ENCODE assay signal across 13 cellular contexts in the genomic region with DNA sequence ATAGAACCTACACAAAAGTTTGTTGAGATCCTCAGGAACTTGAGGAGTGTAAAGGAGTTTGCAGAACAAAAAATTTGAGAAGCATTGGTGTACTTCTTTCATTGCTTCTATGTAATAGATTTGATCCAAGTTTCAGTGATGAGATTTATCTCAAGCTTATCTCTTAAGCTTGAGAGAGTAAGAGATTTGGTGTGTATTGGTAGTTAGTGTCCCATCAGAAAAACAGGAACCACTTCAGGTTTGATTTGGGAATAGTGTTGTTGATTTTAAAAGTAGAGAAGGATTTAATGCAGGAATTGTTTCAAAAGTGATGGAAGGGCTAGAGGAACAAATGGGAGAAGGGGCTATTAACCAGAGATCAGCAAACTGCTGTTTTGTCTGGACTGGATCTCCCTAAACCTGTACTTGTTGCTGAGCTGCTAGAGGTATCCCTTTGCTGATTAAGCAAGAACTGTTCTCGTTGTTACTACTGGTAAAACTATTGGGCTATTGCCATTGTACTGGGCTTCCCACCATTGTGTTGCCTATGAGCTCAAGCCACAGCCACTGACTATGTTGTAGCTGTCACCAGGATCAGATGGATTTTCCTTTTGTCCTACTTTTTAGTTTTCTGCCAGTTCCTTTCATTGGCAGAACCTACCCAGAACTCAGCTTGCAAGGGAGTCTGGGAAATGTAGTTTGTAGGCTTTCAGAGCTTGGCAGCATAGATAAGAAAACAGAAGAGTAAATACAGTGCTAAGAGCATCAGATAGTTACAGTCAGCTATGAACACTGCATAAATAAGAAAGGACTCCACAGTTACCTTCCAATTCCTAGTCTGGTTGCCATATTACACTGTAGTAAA. TPM values are rescaled to one million over a fixed set of nuclear protein-coding genes. Genes with fewer than 3 reads are reported as not detected.
DNase-seq lines count a peak whose midpoint lies in the region; ATAC-seq and TF ChIP-seq lines count a peak whose summit lies in the region.
"Had no signal": no experiment of that assay in that cellular context is flagged by ENCODE, and none has a peak within 500 bp of the region (broad histone marks: within the 10 kb centered on the region; RNA-seq: fewer than 3 reads in every experiment).

No MANE protein-coding gene starts in this region.

- intact Hi-C loops in left ventricle myocardium superior (cut with micrococcal nuclease) (no loop called here), left ventricle myocardium inferior (cut with micrococcal nuclease) (no loop called here), dorsolateral prefrontal cortex (cut with DNase I) (no loop called here), right lobe of liver (cut with DNase I) (no loop called here)

- H3K4me1 ChIP-seq in left ventricle myocardium inferior (peaks cover 63% of the 10 kb centered on the region), right lobe of liver (peaks cover 0 to 31% (median 15%) of the 10 kb centered on the region in 4 donors), Peyer's patch (peaks cover 0 to 32% (median 2%) of the 10 kb centered on the region in 4 donors)
- H3K4me1 ChIP-seq: uterus had no signal

- peak; percentile 27 for ATAC-seq in left ventricle myocardium superior
- peak; percentile 86 to 93 (median 90) for ATAC-seq in right lobe of liver
- no peak for ATAC-seq in HG03095 (IDR thresholded peaks at IDR 0.05; ENCODE audit: unreplicated experiment)
- no peak for ATAC-seq in HG03469 (IDR thresholded peaks at IDR 0.05; ENCODE audit: unreplicated experiment)
- no peak for ATAC-seq in activated CD4-positive, CD25-positive, alpha-beta regulatory T cell treated with anti-CD3 and anti-CD28 coated beads, Interleukin-2, amount 50 U/mL, for 24 hours

- TF ChIP-seq CTCF in left ventricle myocardium inferior (IDR thresholded peaks at IDR 0.05; ENCODE audit: borderline replicate concordance) (no peak), dorsolateral prefrontal cortex (IDR thresholded peaks at IDR 0.05 in 54 of 56, conservative IDR thresholded peaks at IDR 0.05 in 2 of 56; ENCODE audit: low read depth in 1 of 56, partially characterized antibody in 56 of 56) (no peak), right lobe of liver (IDR thresholded peaks at IDR 0.05) (no peak), Peyer's patch (IDR thresholded peaks at IDR 0.05) (no peak)

- DNase-seq in left ventricle myocardium superior (no peak), left ventricle myocardium inferior (no peak), dorsolateral prefrontal cortex (no peak), right lobe of liver (no peak), Peyer's patch (no peak)
- DNase-seq: effector CD4-positive, alpha-beta T cell; NCI-H2081 treated with DMSO at 0.1 percent for 48 hours; T-helper 9 cell; uterus had no signal

- WGBS in right lobe of liver (ENCODE audit: insufficient coverage, low coverage, low lambda C conversion rate, missing lambda C conversion rate), result 33% methylated on average over 1 of the region's 1 CpG

- H3K27ac ChIP-seq in left ventricle myocardium inferior (replicated peaks), result no peak overlapping the region
- H3K27ac ChIP-seq in dorsolateral prefrontal cortex, result peak overlapping the region in 33 of 59 donors; percentile 3 to 73 (median 44)
- no peak overlapping the region for H3K27ac ChIP-seq in right lobe of liver
- H3K27ac ChIP-seq in Peyer's patch, result peak overlapping the region in 2 of 4 donors; percentile 21 to 65
- H3K27ac ChIP-seq: skin epidermis, uterus had no signal

- H3K36me3 ChIP-seq in left ventricle myocardium inferior (no peaks in the 10 kb centered on the region), right lobe of liver (no peaks in the 10 kb centered on the region), Peyer's patch (no peaks in the 10 kb centered on the region)
- H3K36me3 ChIP-seq: uterus had no signal

- TF ChIP-seq POLR2A in right lobe of liver (IDR thresholded peaks at IDR 0.05), result no peak
- TF ChIP-seq POLR2A in Peyer's patch (IDR thresholded peaks at IDR 0.05), result no peak

- H3K27me3 ChIP-seq in left ventricle myocardium inferior (ENCODE audit: low read depth), result no peaks in the 10 kb centered on the region
- H3K27me3 ChIP-seq in dorsolateral prefrontal cortex, result no peaks in the 10 kb centered on the region
- H3K27me3 ChIP-seq in right lobe of liver, result no peaks in the 10 kb centered on the region
- no peaks in the 10 kb centered on the region for H3K27me3 ChIP-seq in Peyer's patch
- H3K27me3 ChIP-seq: uterus had no signal

- H3K9me3 ChIP-seq in left ventricle myocardium inferior (replicated peaks) (no peaks in the 10 kb centered on the region), right lobe of liver (no peaks in the 10 kb centered on the region), Peyer's patch (no peaks in the 10 kb centered on the region)
- H3K9me3 ChIP-seq: uterus had no signal

- H3K4me3 ChIP-seq in left ventricle myocardium inferior (no peak overlapping the region), dorsolateral prefrontal cortex (no peak overlapping the region), right lobe of liver (no peak overlapping the region), Peyer's patch (no peak overlapping the region)
- H3K4me3 ChIP-seq: skin epidermis, uterus had no signal

RNA-seq across cellular contexts. Expression of a gene that starts 39.3 kb away (rescaled TPM):
- total RNA-seq in left ventricle myocardium superior (101 TPM), left ventricle myocardium inferior (86.1 TPM), dorsolateral prefrontal cortex (100 to 1,000 TPM in 104 of 120 experiments, 10 to 100 TPM in 16; 88.3 to 149 (median 112) TPM), right lobe of liver (10 to 100 TPM; 41.6 to 95.1 (median 70.6) TPM), Peyer's patch (10 to 100 TPM; 61.9 to 95.6 (median 85.1) TPM)

Comparison
In these comparisons a context has a peak if more than half of its experiments do, and no peak if none do; other contexts are left out.
1. ATAC-seq: peak in left ventricle myocardium superior (single experiment) and right lobe of liver (4 of 4); none in HG03095 (single experiment), HG03469 (single experiment) and activated CD4-positive, CD25-positive, alpha-beta regulatory T cell treated with anti-CD3 and anti-CD28 coated beads, Interleukin-2, amount 50 U/mL, for 24 hours (0 of 2).
2. H3K27ac ChIP-seq: peak in dorsolateral prefrontal cortex (33 of 59); none in left ventricle myocardium inferior (single experiment) and right lobe of liver (0 of 3).